ENCODE assay signal across 15 cellular contexts in genomic region chr15:63984331-63984730, GRCh38.
"Had no signal": no experiment of that assay in that cellular context is flagged by ENCODE, and none has a peak within 500 bp of the region (broad histone marks: within the 10 kb centered on the region; RNA-seq: fewer than 3 reads in every experiment).

No MANE protein-coding gene starts in this region.

- DNase-seq: activated CD4-positive, alpha-beta T cell treated with anti-CD3 and anti-CD28 coated beads for 1 hour; activated CD4-positive, alpha-beta T cell treated with anti-CD3 and anti-CD28 coated beads, Interleukin-2, amount 50 U/mL, for 4 hours; activated naive CD4-positive, alpha-beta T cell treated with anti-CD3 and anti-CD28 coated beads for 36 hours; erythroblast; kidney; naive B cell; pancreas; SK-N-SH; stimulated activated CD4-positive, alpha-beta T cell treated with anti-CD3 and anti-CD28 coated beads, Interleukin-15, amount 100 ng/mL, for 24 hours; stimulated activated CD4-positive, alpha-beta T cell treated with anti-CD3 and anti-CD28 coated beads, Interleukin-4, amount 100 ng/mL, for 1 hour; stimulated activated naive CD4-positive, alpha-beta T cell treated with Interleukin-2 at 50 U/mL for 16 hours; T-cell had no signal

- H3K9me3 ChIP-seq: gastroesophageal sphincter, pancreas, SK-N-SH had no signal

- H3K9me3 Mint-ChIP-seq: activated naive CD4-positive, alpha-beta T cell treated with anti-CD3 and anti-CD28 coated beads for 36 hours; activated T-helper 17 cell treated with anti-CD3 and anti-CD28 coated beads, Interleukin-2, amount 50 U/mL, for 72 hours; naive B cell; neural progenitor cell; T-cell had no signal

- H3K27ac Mint-ChIP-seq: activated naive CD4-positive, alpha-beta T cell treated with anti-CD3 and anti-CD28 coated beads for 36 hours; activated T-helper 17 cell treated with anti-CD3 and anti-CD28 coated beads, Interleukin-2, amount 50 U/mL, for 72 hours; neural progenitor cell had no signal

- H3K27ac ChIP-seq: gastroesophageal sphincter, neural progenitor cell had no signal

- H3K27me3 ChIP-seq: gastroesophageal sphincter, neural progenitor cell, pancreas had no signal

- H3K4me3 ChIP-seq: gastroesophageal sphincter, neural progenitor cell, pancreas had no signal

- ATAC-seq: activated T-helper 17 cell treated with anti-CD3 and anti-CD28 coated beads, Interleukin-2, amount 50 U/mL, for 72 hours; T-cell had no signal

- H3K27me3 Mint-ChIP-seq: activated T-helper 17 cell treated with anti-CD3 and anti-CD28 coated beads, Interleukin-2, amount 50 U/mL, for 72 hours; naive B cell; T-cell had no signal

- H3K36me3 Mint-ChIP-seq: naive B cell, neural progenitor cell had no signal

- H3K36me3 ChIP-seq: gastroesophageal sphincter, neural progenitor cell, pancreas had no signal

- H3K4me3 Mint-ChIP-seq: activated naive CD4-positive, alpha-beta T cell treated with anti-CD3 and anti-CD28 coated beads for 36 hours; activated T-helper 17 cell treated with anti-CD3 and anti-CD28 coated beads, Interleukin-2, amount 50 U/mL, for 72 hours; T-cell had no signal
